In genomic region chr1:186648606-186649005, GRCh38 we compare ENCODE assay signal across 2 cellular contexts.
TF ChIP-seq lines count a peak whose summit lies in the region.

No MANE protein-coding gene starts in this region.

TF ChIP-seq in GM23338, 12 proteins besides CTCF, POLR2A, EP300 and RAD21 (continued from another document):
- TF ChIP-seq ZNF462 (CRISPR knock-in tag; IDR thresholded peaks at IDR 0.05): no peak
- no peak for TF ChIP-seq REST (IDR thresholded peaks at IDR 0.05; ENCODE audit: unreplicated experiment)

TF ChIP-seq in WTC11, 78 proteins besides CTCF, POLR2A, EP300 and RAD21 (continued from another document):
- no peak for TF ChIP-seq ZNF263 (CRISPR knock-in tag; IDR thresholded peaks at IDR 0.05; ENCODE audit: low read depth)
- TF ChIP-seq MYBL2 (CRISPR knock-in tag; IDR thresholded peaks at IDR 0.05): no peak
- no peak for TF ChIP-seq AR (CRISPR knock-in tag; IDR thresholded peaks at IDR 0.05)
- no peak for TF ChIP-seq ATF6 (CRISPR knock-in tag; IDR thresholded peaks at IDR 0.05)
- TF ChIP-seq MLX (CRISPR knock-in tag; IDR thresholded peaks at IDR 0.05): no peak
- no peak for TF ChIP-seq TCF7 (CRISPR knock-in tag; IDR thresholded peaks at IDR 0.05; ENCODE audit: low read depth)
TF ChIP-seq in WTC11: peak in this region for 0.
